12 cellular contexts compared by ENCODE assay signal in the genomic region with DNA sequence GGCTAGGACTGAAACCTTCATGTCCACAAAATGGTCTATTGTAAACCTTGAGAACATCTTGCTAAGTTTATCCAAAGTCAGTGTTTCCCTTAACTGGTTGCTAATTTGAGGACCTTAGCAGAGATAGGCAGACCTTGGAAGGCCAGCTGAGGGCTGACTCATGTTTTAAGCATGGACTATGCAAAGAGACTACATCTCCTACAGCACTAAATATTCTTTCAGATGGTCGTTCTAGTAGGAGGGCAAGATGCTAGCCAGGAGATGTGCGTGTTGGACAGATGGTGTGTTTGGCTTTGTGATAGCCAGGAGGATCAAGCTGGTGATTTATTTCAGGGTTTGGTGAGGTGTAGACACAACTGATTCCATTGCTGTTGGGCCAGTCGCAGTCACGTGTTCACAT.
DNase-seq lines count a peak whose midpoint lies in the region; ATAC-seq, FAIRE-seq and TF ChIP-seq lines count a peak whose summit lies in the region.
"Had no signal": no experiment of that assay in that cellular context is flagged by ENCODE, and none has a peak within 500 bp of the region (broad histone marks: within the 10 kb centered on the region; RNA-seq: fewer than 3 reads in every experiment).

No MANE protein-coding gene starts in this region.

- intact Hi-C loops in endothelial cell of umbilical vein (cut with micrococcal nuclease), result loop anchor here (2.0 kb wide), 1 partner anchor 49 kb away; no protein-coding TSS in a partner anchor

- H2AFZ ChIP-seq in endothelial cell of umbilical vein (ENCODE audit: low read depth, low read length), result no peak overlapping the region

- peak; percentile 82 for FAIRE-seq in endothelial cell of umbilical vein (lab: Jason Lieb, UNC)

- CTCF ChIA-PET in endothelial cell of umbilical vein (lab: Charles Lee), result interaction anchor here (0.6 to 1.6 kb wide), 7 partner anchors 23 to 1613 kb away, joined by 3 to 8 read pairs (median 3); no protein-coding TSS in a partner anchor

- H3K4me3 ChIP-seq in endothelial cell of umbilical vein (replicated peaks in 1 of 3; ENCODE audit: insufficient read depth in 1 of 3, low read depth in 1 of 3, low read length in 3 of 3), result no peak overlapping the region
- H3K4me3 ChIP-seq: lung had no signal

- no peaks in the 10 kb centered on the region for H3K9me1 ChIP-seq in endothelial cell of umbilical vein (replicated peaks; ENCODE audit: control insufficient read depth, extremely low read depth, insufficient read depth, low read length)

- peak overlapping the region; percentile 64 for H3K4me2 ChIP-seq in endothelial cell of umbilical vein (ENCODE audit: insufficient read depth, low read length)

- no peaks in the 10 kb centered on the region for H3K9me3 Mint-ChIP-seq in mesothelial cell of epicardium
- H3K9me3 Mint-ChIP-seq: activated naive CD4-positive, alpha-beta T cell treated with anti-CD3 and anti-CD28 coated beads, Interleukin-2, amount 50 U/mL, for 24 hours had no signal

- H3K9ac ChIP-seq in endothelial cell of umbilical vein (replicated peaks; ENCODE audit: extremely low read depth, insufficient read depth, low read length), result peak overlapping the region; percentile 34

- peaks cover 5 to 33% of the 10 kb centered on the region in 2 experiments for H3K36me3 ChIP-seq in endothelial cell of umbilical vein (ENCODE audit: control insufficient read depth in 2 of 2, extremely low read depth in 1 of 2, insufficient read depth in 2 of 2, low read length in 2 of 2)

- H3K27ac Mint-ChIP-seq in mesothelial cell of epicardium, result peak overlapping the region; percentile 51
- H3K27ac Mint-ChIP-seq: activated naive CD4-positive, alpha-beta T cell treated with anti-CD3 and anti-CD28 coated beads, Interleukin-2, amount 50 U/mL, for 24 hours; B cell had no signal

- DNase-seq in AG08395 (ENCODE audit: low spot score) (peak; percentile 59), NCI-H69 (lab: John Stamatoyannopoulos, UW) (peak; percentile 61), endothelial cell of umbilical vein (ENCODE audit: low read depth, low spot score) (peak; percentile 73), mesothelial cell of epicardium (ENCODE audit: low spot score in 2 of 2, unreplicated experiment in 2 of 2) (no peak), NCI-H1092 treated with DMSO at 0.1 percent for 48 hours (lab: John Stamatoyannopoulos, UW) (no peak)
- no peak for DNase-seq in stimulated activated CD4-positive, alpha-beta T cell treated with anti-CD3 and anti-CD28 coated beads, Interleukin-12 subunit alpha, Interleukin-12 subunit beta, amount 100 ng/mL, for 4 hours
- DNase-seq: SIG-M5 had no signal

- H3K36me3 Mint-ChIP-seq in mesothelial cell of epicardium, result no peaks in the 10 kb centered on the region
- H3K36me3 Mint-ChIP-seq: activated naive CD4-positive, alpha-beta T cell treated with anti-CD3 and anti-CD28 coated beads, Interleukin-2, amount 50 U/mL, for 24 hours had no signal

- dilution Hi-C loops in endothelial cell of umbilical vein (cut with MboI; ENCODE audit: extremely low pct_ligation_motif_present, low sequenced_read_pairs), result no loop called here

- no peaks in the 10 kb centered on the region for H3K27me3 ChIP-seq in endothelial cell of umbilical vein (ENCODE audit: control insufficient read depth in 2 of 2, insufficient read depth in 2 of 2, low read length in 2 of 2)

- no peaks in the 10 kb centered on the region for H3K27me3 Mint-ChIP-seq in mesothelial cell of epicardium (ENCODE audit: low read depth)

- no peaks in the 10 kb centered on the region for H3K9me3 ChIP-seq in endothelial cell of umbilical vein (replicated peaks; ENCODE audit: control insufficient read depth, insufficient read depth, low read length)

- no peak overlapping the region for H3K4me3 Mint-ChIP-seq in mesothelial cell of epicardium
- H3K4me3 Mint-ChIP-seq: activated naive CD4-positive, alpha-beta T cell treated with anti-CD3 and anti-CD28 coated beads, Interleukin-2, amount 50 U/mL, for 24 hours; B cell had no signal

- peaks cover 29% of the 10 kb centered on the region for H3K4me1 ChIP-seq in endothelial cell of umbilical vein (ENCODE audit: control insufficient read depth, extremely low read depth, insufficient read depth, low read length)

- POLR2A ChIA-PET in endothelial cell of umbilical vein (lab: Charles Lee), result interaction anchor here (1.1 kb wide), 1 partner anchor 76 kb away, joined by 3 read pairs; the partner anchor contains the start of gene NRP2

- TF ChIP-seq CTCF in endothelial cell of umbilical vein (IDR thresholded peaks at IDR 0.05; ENCODE audit: extremely low read depth in 1 of 2, insufficient read depth in 1 of 2, low read depth in 1 of 2, low read length in 2 of 2) (no peak), mesothelial cell of epicardium (IDR thresholded peaks at IDR 0.05; ENCODE audit: unreplicated experiment) (no peak)

- no TSS peak for BruUV-seq in endothelial cell of umbilical vein (replicated peaks; lab: Mats Ljungman, UMichigan)

- no peaks in the 10 kb centered on the region for H4K20me1 ChIP-seq in endothelial cell of umbilical vein (replicated peaks; ENCODE audit: control insufficient read depth, extremely low read depth, insufficient read depth, low read length)

- TF ChIP-seq POLR2A in endothelial cell of umbilical vein (IDR thresholded peaks at IDR 0.05; ENCODE audit: low read depth, low read length), result no peak

- H3K79me2 ChIP-seq in endothelial cell of umbilical vein (ENCODE audit: control insufficient read depth, insufficient read depth, low read length), result no peaks in the 10 kb centered on the region

- peak overlapping the region; percentile 73 for H3K27ac ChIP-seq in endothelial cell of umbilical vein (ENCODE audit: insufficient read depth, low read depth, low read length)

- no peak for ATAC-seq in GM19463 (IDR thresholded peaks at IDR 0.05; ENCODE audit: unreplicated experiment)
- ATAC-seq in HG03520 (IDR thresholded peaks at IDR 0.05; ENCODE audit: unreplicated experiment), result no peak

- H3K4me1 Mint-ChIP-seq in mesothelial cell of epicardium, result peaks cover 64% of the 10 kb centered on the region
- H3K4me1 Mint-ChIP-seq: activated naive CD4-positive, alpha-beta T cell treated with anti-CD3 and anti-CD28 coated beads, Interleukin-2, amount 50 U/mL, for 24 hours; B cell had no signal

TF ChIP-seq in endothelial cell of umbilical vein, 7 proteins besides CTCF, POLR2A, EP300 and RAD21:
- TF ChIP-seq MYC (IDR thresholded peaks at IDR 0.05; ENCODE audit: low read depth, low read length) (no peak), JUN (IDR thresholded peaks at IDR 0.05; ENCODE audit: borderline replicate concordance, insufficient read depth, insufficient read length, low read depth) (no peak)

Comparison
In these comparisons a context has a peak if more than half of its experiments do, and no peak if none do; other contexts are left out.
1. DNase-seq: peak in AG08395 (single experiment), NCI-H69 (single experiment) and endothelial cell of umbilical vein (single experiment); none in mesothelial cell of epicardium (0 of 2), stimulated activated CD4-positive, alpha-beta T cell treated with anti-CD3 and anti-CD28 coated beads, Interleukin-12 subunit alpha, Interleukin-12 subunit beta, amount 100 ng/mL, for 4 hours (single experiment) and NCI-H1092 treated with DMSO at 0.1 percent for 48 hours (single experiment).